Comparison of ENCODE assay signal across 31 cellular contexts in the genomic region with DNA sequence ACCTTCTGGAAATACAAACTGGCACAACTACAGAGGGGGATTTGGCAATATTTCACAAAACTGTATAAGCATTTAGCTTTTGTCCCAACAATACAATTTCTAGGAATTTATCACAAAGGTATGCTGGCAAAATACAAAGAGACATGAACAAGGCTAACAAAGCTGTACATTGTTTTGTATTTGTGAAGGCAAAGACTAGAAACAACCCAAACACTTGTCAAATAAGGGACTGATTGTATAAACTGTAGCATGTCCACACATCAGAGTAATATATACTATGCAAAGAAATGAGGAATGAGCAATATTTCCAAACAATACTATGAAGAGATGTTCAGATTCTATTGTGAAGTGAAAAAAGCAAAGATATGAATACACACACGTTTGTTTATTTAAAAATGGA. TPM values are rescaled to one million over a fixed set of nuclear protein-coding genes. Genes with fewer than 3 reads are reported as not detected.
"Had no signal": no experiment of that assay in that cellular context is flagged by ENCODE, and none has a peak within 500 bp of the region (broad histone marks: within the 10 kb centered on the region; RNA-seq: fewer than 3 reads in every experiment).

No MANE protein-coding gene starts in this region.

- H3K9ac ChIP-seq: SK-N-SH had no signal

- H3K4me3 Mint-ChIP-seq: activated B cell treated with CpG ODN at 0.5 μM for 24 hours; activated CD4-positive, alpha-beta T cell treated with anti-CD3 and anti-CD28 coated beads, Interleukin-2, amount 10 ng/mL, durations not matched to agents 24 days and 14 days; activated CD8-positive, alpha-beta memory T cell treated with anti-CD3 and anti-CD28 coated beads, Interleukin-2, amount 10 ng/mL, durations not matched to agents 7 days and 5 days; activated naive CD8-positive, alpha-beta T cell treated with anti-CD3 and anti-CD28 coated beads, Interleukin-2, amount 50 U/mL, for 24 hours; activated T-cell treated with anti-CD3 and anti-CD28 coated beads, Interleukin-2, amount 50 U/mL, for 24 hours; T-helper 2 cell treated with Interferon-gamma antibody and Interleukin-4, amounts not matched to agents 5 μg/mL and 100 μg/mL, for 36 hours had no signal

- H3K4me2 ChIP-seq: SK-N-SH had no signal

- H3K27me3 Mint-ChIP-seq: activated B cell treated with CpG ODN at 0.5 μM for 24 hours had no signal

- H3K36me3 ChIP-seq: ascending aorta, Peyer's patch, SJCRH30 had no signal

- H3K4me1 ChIP-seq: ascending aorta, body of pancreas, Peyer's patch had no signal

- H3K4me3 ChIP-seq: ascending aorta, body of pancreas, Peyer's patch, SJCRH30 had no signal

- H3K4me1 Mint-ChIP-seq: activated B cell treated with CpG ODN at 0.5 μM for 24 hours; activated CD4-positive, alpha-beta T cell treated with anti-CD3 and anti-CD28 coated beads, Interleukin-2, amount 10 ng/mL, durations not matched to agents 24 days and 14 days; activated CD8-positive, alpha-beta memory T cell treated with anti-CD3 and anti-CD28 coated beads, Interleukin-2, amount 10 ng/mL, durations not matched to agents 7 days and 5 days; activated naive CD8-positive, alpha-beta T cell treated with anti-CD3 and anti-CD28 coated beads, Interleukin-2, amount 50 U/mL, for 24 hours had no signal

- H3K27me3 ChIP-seq: ascending aorta, body of pancreas, Peyer's patch, SJCRH30 had no signal

- DNase-seq: activated B cell treated with CpG ODN at 0.5 μM for 24 hours; activated CD4-positive, alpha-beta T cell treated with anti-CD3 and anti-CD28 coated beads for 1 hour; activated CD4-positive, alpha-beta T cell treated with anti-CD3 and anti-CD28 coated beads, Interleukin-2, amount 10 ng/mL, durations not matched to agents 24 days and 14 days; activated CD4-positive, alpha-beta T cell treated with anti-CD3 and anti-CD28 coated beads, Interleukin-2, amount 50 U/mL, for 48 hours; activated CD8-positive, alpha-beta memory T cell treated with anti-CD3 and anti-CD28 coated beads, Interleukin-2, amount 10 ng/mL, durations not matched to agents 7 days and 5 days; activated effector memory CD4-positive, alpha-beta T cell treated with anti-CD3 and anti-CD28 coated beads, Interleukin-2, amount 50 U/mL, for 16 hours; activated naive CD4-positive, alpha-beta T cell treated with Interleukin-2 at 50 U/mL for 16 hours; activated naive CD8-positive, alpha-beta T cell treated with anti-CD3 and anti-CD28 coated beads, Interleukin-2, amount 50 U/mL, for 24 hours; activated T-cell treated with anti-CD3 and anti-CD28 coated beads, Interleukin-2, amount 50 U/mL, for 24 hours; amniotic stem cell; body of pancreas; central memory CD4-positive, alpha-beta T cell; Kasumi-1; NCI-H1105 treated with DMSO at 0.1 percent for 48 hours; NCI-H1436 treated with DMSO at 0.1 percent for 48 hours; NCI-H187; NCI-H2081; NCI-H510A treated with DMSO at 0.1 percent for 48 hours; NCI-H69; NK-92 treated with Interleukin-12 subunit alpha and Interleukin-12 subunit beta, amount 100 ng/mL, for 24 hours; OCI-M1; Peyer's patch; Right ventricle myocardium superior; SJCRH30; SK-N-SH; T-helper 1 cell had no signal

- ATAC-seq: activated CD8-positive, alpha-beta memory T cell treated with anti-CD3 and anti-CD28 coated beads, Interleukin-2, amount 10 ng/mL, durations not matched to agents 7 days and 5 days; activated naive CD4-positive, alpha-beta T cell treated with anti-CD3 and anti-CD28 coated beads, Interleukin-2, amount 50 U/mL, for 72 hours; activated naive CD8-positive, alpha-beta T cell treated with anti-CD3 and anti-CD28 coated beads, Interleukin-2, amount 50 U/mL, for 24 hours; body of pancreas had no signal

- H3K9me2 ChIP-seq: SK-N-SH had no signal

- H3K27ac ChIP-seq: ascending aorta, body of pancreas, Peyer's patch, RWPE1, SJCRH30 had no signal

- H3K27ac Mint-ChIP-seq: activated B cell treated with CpG ODN at 0.5 μM for 24 hours; activated CD4-positive, alpha-beta T cell treated with anti-CD3 and anti-CD28 coated beads, Interleukin-2, amount 10 ng/mL, durations not matched to agents 24 days and 14 days; activated CD8-positive, alpha-beta memory T cell treated with anti-CD3 and anti-CD28 coated beads, Interleukin-2, amount 10 ng/mL, durations not matched to agents 7 days and 5 days; activated naive CD4-positive, alpha-beta T cell treated with anti-CD3 and anti-CD28 coated beads, Interleukin-2, amount 50 U/mL, for 72 hours; activated naive CD8-positive, alpha-beta T cell treated with anti-CD3 and anti-CD28 coated beads, Interleukin-2, amount 50 U/mL, for 24 hours; activated T-cell treated with anti-CD3 and anti-CD28 coated beads, Interleukin-2, amount 50 U/mL, for 24 hours; T-helper 2 cell treated with Interferon-gamma antibody and Interleukin-4, amounts not matched to agents 5 μg/mL and 100 μg/mL, for 36 hours had no signal

- H3K9me3 Mint-ChIP-seq: activated B cell treated with CpG ODN at 0.5 μM for 24 hours; activated CD4-positive, alpha-beta T cell treated with anti-CD3 and anti-CD28 coated beads, Interleukin-2, amount 10 ng/mL, durations not matched to agents 24 days and 14 days; activated naive CD4-positive, alpha-beta T cell treated with anti-CD3 and anti-CD28 coated beads, Interleukin-2, amount 50 U/mL, for 72 hours; activated naive CD8-positive, alpha-beta T cell treated with anti-CD3 and anti-CD28 coated beads, Interleukin-2, amount 50 U/mL, for 24 hours; activated T-cell treated with anti-CD3 and anti-CD28 coated beads, Interleukin-2, amount 50 U/mL, for 24 hours; T-helper 2 cell treated with Interferon-gamma antibody and Interleukin-4, amounts not matched to agents 5 μg/mL and 100 μg/mL, for 36 hours had no signal

- H3K36me3 Mint-ChIP-seq: activated CD8-positive, alpha-beta memory T cell treated with anti-CD3 and anti-CD28 coated beads, Interleukin-2, amount 10 ng/mL, durations not matched to agents 7 days and 5 days; activated naive CD4-positive, alpha-beta T cell treated with anti-CD3 and anti-CD28 coated beads, Interleukin-2, amount 50 U/mL, for 72 hours had no signal

- H3K9me3 ChIP-seq: ascending aorta, body of pancreas, Peyer's patch, SJCRH30, SK-N-SH had no signal

RNA-seq across cellular contexts. Expression of a gene that starts 26.4 kb away (rescaled TPM):
- total RNA-seq: activated B cell treated with CpG ODN at 0.5 μM for 24 hours; activated CD4-positive, alpha-beta T cell treated with anti-CD3 and anti-CD28 coated beads, Interleukin-2, amount 10 ng/mL, durations not matched to agents 24 days and 14 days; activated CD8-positive, alpha-beta memory T cell treated with anti-CD3 and anti-CD28 coated beads, Interleukin-2, amount 10 ng/mL, durations not matched to agents 7 days and 5 days; activated naive CD4-positive, alpha-beta T cell treated with anti-CD3 and anti-CD28 coated beads, Interleukin-2, amount 50 U/mL, for 72 hours; bronchial epithelial cell; SJCRH30 had no signal
- polyA plus RNA-seq: SK-N-SH had no signal
